Comparison of ENCODE assay signal across 17 cellular contexts in genomic region chr1:201906336-201906735, GRCh38. TPM values are rescaled to one million over a fixed set of nuclear protein-coding genes. Genes with fewer than 3 reads are reported as not detected.
A peak's percentile ranks its signal among the peaks of the same experiment; 100 is the strongest.
DNase-seq lines count a peak whose midpoint lies in the region; ATAC-seq and TF ChIP-seq lines count a peak whose summit lies in the region.
"Had no signal": no experiment of that assay in that cellular context is flagged by ENCODE, and none has a peak within 500 bp of the region (broad histone marks: within the 10 kb centered on the region; RNA-seq: fewer than 3 reads in every experiment).

No MANE protein-coding gene starts in this region.

- H3K4me1 ChIP-seq in breast epithelium (peaks cover 0 to 22% of the 10 kb centered on the region in 2 donors), mammary epithelial cell (ENCODE audit: insufficient read depth, low read length) (peaks cover 23% of the 10 kb centered on the region), psoas muscle (peaks cover 47% of the 10 kb centered on the region), uterus (peaks cover 26 to 35% of the 10 kb centered on the region in 2 donors)
- H3K4me1 ChIP-seq: A549 had no signal

- H3K79me2 ChIP-seq in mammary epithelial cell (ENCODE audit: insufficient read depth, low read length) = no peaks in the 10 kb centered on the region

- TF ChIP-seq POLR2A in breast epithelium (IDR thresholded peaks at IDR 0.05) (no peak), uterus (IDR thresholded peaks at IDR 0.05) (no peak)

- no peak overlapping the region for H2AFZ ChIP-seq in mammary epithelial cell (ENCODE audit: low read depth, low read length)

- H3K9ac ChIP-seq in mammary epithelial cell (ENCODE audit: insufficient read depth, low read length) = no peak overlapping the region

- WGBS in mammary epithelial cell (ENCODE audit: low coverage, missing lambda C conversion rate) = 54% methylated on average over 3 of the region's 3 CpGs
- WGBS in psoas muscle, 3 donors = 50 to 73% (median 65%) methylated on average over 3 of the region's 3 CpGs

- ATAC-seq in psoas muscle = peak; percentile 42 to 54 (median 45)
- ATAC-seq in HG02970 (IDR thresholded peaks at IDR 0.05; ENCODE audit: low FRiP score, unreplicated experiment) = no peak
- ATAC-seq: A549; HCT116; sciatic nerve; stimulated activated memory B cell treated with anti-CD40 and anti-IgM and Interleukin-4, amounts not matched to agents 10 μg/mL and 1 μg/mL and 100 μg/mL, for 72 hours had no signal

- H3K4me3 ChIP-seq in breast epithelium = no peak overlapping the region
- no peak overlapping the region for H3K4me3 ChIP-seq in mammary epithelial cell (replicated peaks in 1 of 3; ENCODE audit: insufficient read depth in 1 of 3, low read depth in 2 of 3, low read length in 3 of 3)
- no peak overlapping the region for H3K4me3 ChIP-seq in coronary artery
- no peak overlapping the region for H3K4me3 ChIP-seq in psoas muscle
- H3K4me3 ChIP-seq in uterus = no peak overlapping the region
- H3K4me3 ChIP-seq: A549 had no signal

- intact Hi-C loops in breast epithelium (cut with DNase I; ENCODE audit: low total_unique reads) (no loop called here), mammary epithelial cell (cut with micrococcal nuclease) (no loop called here), psoas muscle (cut with DNase I) (no loop called here), uterus (cut with DNase I; ENCODE audit: low total_unique reads) (no loop called here)

- no peaks in the 10 kb centered on the region for H3K27me3 ChIP-seq in breast epithelium
- no peaks in the 10 kb centered on the region for H3K27me3 ChIP-seq in mammary epithelial cell (ENCODE audit: insufficient read depth, low read length)
- H3K27me3 ChIP-seq in psoas muscle (ENCODE audit: insufficient read depth in 3 of 3, low read length in 2 of 3) = no peaks in the 10 kb centered on the region
- no peaks in the 10 kb centered on the region for H3K27me3 ChIP-seq in uterus

- DNase-seq in breast epithelium (ENCODE audit: low spot score in 2 of 2) (no peak), mammary epithelial cell (no peak), coronary artery (ENCODE audit: low spot score) (no peak), psoas muscle (peak in 1 of 2 donors; percentile 45), uterus (peak in 1 of 2 donors; percentile 34), AML-193 (lab: John Stamatoyannopoulos, UW) (no peak), ACHN (no peak)
- DNase-seq: activated B cell treated with CpG ODN at 0.5 μM for 24 hours, activated gamma-delta T cell treated with Interleukin-2 at 50 U/mL for 16 hours, Karpas-422, NCI-H1694 treated with DMSO at 0.1 percent for 48 hours had no signal

- in situ Hi-C loops in mammary epithelial cell (cut with MboI; ENCODE audit: low sequenced_read_pairs in 2 of 2) (no loop called here), ACHN (cut with HindIII; ENCODE audit: low pct_ligation_motif_present, low pct_unique_long_range_greater_than_20kb, low sequenced_read_pairs) (no loop called here)

- no peaks in the 10 kb centered on the region for H4K20me1 ChIP-seq in mammary epithelial cell (ENCODE audit: insufficient read depth, low read length)

- H3K9me3 ChIP-seq in breast epithelium (no peaks in the 10 kb centered on the region), mammary epithelial cell (replicated peaks; ENCODE audit: insufficient read depth, low read length) (no peaks in the 10 kb centered on the region), psoas muscle (no peaks in the 10 kb centered on the region), uterus (no peaks in the 10 kb centered on the region)
- H3K9me3 ChIP-seq: A549 had no signal

- H3K4me2 ChIP-seq in mammary epithelial cell (ENCODE audit: insufficient read depth, low read depth, low read length) = no peak overlapping the region
- H3K4me2 ChIP-seq: A549 had no signal

- H3K36me3 ChIP-seq in breast epithelium (no peaks in the 10 kb centered on the region), mammary epithelial cell (ENCODE audit: insufficient read depth, low read length) (no peaks in the 10 kb centered on the region), psoas muscle (ENCODE audit: insufficient read depth in 1 of 2, low read depth in 1 of 2) (no peaks in the 10 kb centered on the region), uterus (no peaks in the 10 kb centered on the region)

- dilution Hi-C loops in mammary epithelial cell (cut with HindIII; ENCODE audit: low sequenced_read_pairs) = no loop called here

- H3K27ac ChIP-seq in breast epithelium (peak overlapping the region; percentile 89 to 97), mammary epithelial cell (ENCODE audit: insufficient read depth, low read depth, low read length) (no peak overlapping the region), coronary artery (peak overlapping the region; percentile 87 to 97), psoas muscle (peak overlapping the region; percentile 75), uterus (peak overlapping the region; percentile 94 to 98)
- H3K27ac ChIP-seq: A549 had no signal

- no peak for TF ChIP-seq CTCF in breast epithelium (IDR thresholded peaks at IDR 0.05)
- TF ChIP-seq CTCF in mammary epithelial cell (conservative IDR thresholded peaks at IDR 0.05 in 1 of 2, IDR thresholded peaks at IDR 0.05 in 1 of 2; ENCODE audit: extremely low read depth in 1 of 2, insufficient read depth in 1 of 2, low read depth in 1 of 2, low read length in 2 of 2) = no peak
- no peak for TF ChIP-seq CTCF in coronary artery (IDR thresholded peaks at IDR 0.05)
- no peak for TF ChIP-seq CTCF in psoas muscle (IDR thresholded peaks at IDR 0.05)
- TF ChIP-seq CTCF in uterus (IDR thresholded peaks at IDR 0.05) = no peak

- CTCF ChIA-PET in mammary epithelial cell (lab: Charles Lee; ENCODE audit: low non-redundant PET) = no interaction called here

- BruUV-seq in mammary epithelial cell (replicated peaks; lab: Mats Ljungman, UMichigan) = no TSS peak

RNA-seq across cellular contexts. Expression of gene SHISA4, which starts 17.6 kb away (rescaled TPM):
- total RNA-seq in breast epithelium = 10 to 100 TPM; 15.7 to 21.9 (median 20.3) TPM
- 10 to 100 TPM; 11.7 to 18.3 TPM for total RNA-seq in mammary epithelial cell
- 14.3 TPM for polyA plus RNA-seq in mammary epithelial cell
- 5.9 TPM for polyA minus RNA-seq in mammary epithelial cell
- total RNA-seq in psoas muscle = 100 to 1,000 TPM; 105 to 157 (median 137) TPM
- polyA plus RNA-seq in psoas muscle = 100 to 1,000 TPM in 2 of 3 donors, 10 to 100 TPM in 1; 74.8 to 264 (median 151) TPM
- 10 to 100 TPM in 2 of 4 donors, 1 to 10 TPM in 2; 2.1 to 52.8 (median 12.0) TPM for total RNA-seq in uterus

RNA-seq across cellular contexts. Expression of gene LMOD1, which starts 40.0 kb away (rescaled TPM):
- 10 to 100 TPM; 60.0 to 92.2 (median 87.2) TPM for total RNA-seq in breast epithelium
- 10 to 100 TPM in 1 of 2 donors, not detected in 1; 29.5 TPM for total RNA-seq in mammary epithelial cell
- not detected for polyA plus RNA-seq in mammary epithelial cell
- polyA minus RNA-seq in mammary epithelial cell = not detected
- total RNA-seq in psoas muscle = 10 to 100 TPM; 12.8 to 45.4 (median 24.6) TPM
- polyA plus RNA-seq in psoas muscle = 10 to 100 TPM in 2 of 3 donors, 1 to 10 TPM in 1; 4.9 to 15.5 (median 11.4) TPM
- total RNA-seq in uterus = 100 to 1,000 TPM in 3 of 4 donors, 10 to 100 TPM in 1; 38.9 to 377 (median 147) TPM
- total RNA-seq: activated B cell treated with CpG ODN at 0.5 μM for 24 hours; T-helper 1 cell treated with Interleukin-12 subunit alpha and Interleukin-12 subunit beta and Interleukin-4 antibody, amounts not matched to agents 30 ng/mL and 1 ng/mL, for 36 hours had no signal
- polyA plus RNA-seq: A549 had no signal

RNA-seq across cellular contexts. Expression of gene TIMM17A, which starts 49.0 kb away (rescaled TPM):
- total RNA-seq in breast epithelium = 10 to 100 TPM; 24.5 to 30.1 (median 26.2) TPM
- 10 to 100 TPM; 44.5 to 69.9 TPM for total RNA-seq in mammary epithelial cell
- polyA plus RNA-seq in mammary epithelial cell = 64.3 TPM
- 46.9 TPM for polyA minus RNA-seq in mammary epithelial cell
- 100 to 1,000 TPM in 1 of 4 donors, 10 to 100 TPM in 3; 45.4 to 132 (median 68.4) TPM for total RNA-seq in psoas muscle
- 100 to 1,000 TPM in 2 of 3 donors, 10 to 100 TPM in 1; 79.6 to 176 (median 163) TPM for polyA plus RNA-seq in psoas muscle
- 10 to 100 TPM; 18.7 to 34.9 (median 29.7) TPM for total RNA-seq in uterus
